ENCODE assay signal across 12 cellular contexts in the genomic region with DNA sequence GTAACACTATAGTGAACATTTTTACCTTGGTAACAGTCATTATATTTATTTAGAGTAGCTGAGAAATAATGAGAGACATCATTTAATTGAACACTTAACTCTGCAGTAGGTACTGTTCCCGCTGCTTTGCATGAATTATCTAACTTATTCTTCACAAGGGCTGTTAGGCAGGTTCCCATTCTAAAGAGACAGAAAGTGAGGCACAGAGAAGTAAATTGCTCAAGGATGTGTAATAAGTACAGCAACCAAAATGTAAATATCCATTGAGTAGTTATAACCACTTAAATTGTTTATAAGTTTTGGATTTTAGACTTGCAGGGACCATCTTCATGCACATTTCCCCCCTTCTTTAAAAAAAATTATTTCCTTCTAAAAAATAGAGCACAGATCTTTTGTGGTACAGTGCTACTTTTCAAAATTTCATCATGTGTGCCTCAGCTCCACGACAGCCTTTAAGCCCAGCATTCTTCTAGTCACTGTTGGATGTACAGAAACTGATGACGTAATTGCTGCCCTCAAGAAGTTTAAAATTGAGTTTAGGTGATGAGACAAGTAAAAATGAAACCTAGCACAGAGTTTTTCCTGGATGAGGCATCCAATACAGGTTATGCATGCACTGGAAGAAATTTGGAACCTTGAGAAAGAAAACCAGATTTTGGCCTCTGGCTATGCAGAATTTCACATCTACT. TPM values are rescaled to one million over a fixed set of nuclear protein-coding genes. Genes with fewer than 3 reads are reported as not detected.
DNase-seq lines count a peak whose midpoint lies in the region; ATAC-seq, FAIRE-seq and TF ChIP-seq lines count a peak whose summit lies in the region.
"Had no signal": no experiment of that assay in that cellular context is flagged by ENCODE, and none has a peak within 500 bp of the region (broad histone marks: within the 10 kb centered on the region; RNA-seq: fewer than 3 reads in every experiment).

No MANE protein-coding gene starts in this region.

- H3K27me3 ChIP-seq in hepatocyte = no peaks in the 10 kb centered on the region
- H3K27me3 ChIP-seq: upper lobe of right lung had no signal

- H3K27ac Mint-ChIP-seq in activated CD4-positive, alpha-beta T cell treated with anti-CD3 and anti-CD28 coated beads, Interleukin-2, amount 10 ng/mL, durations not matched to agents 7 days and 5 days = no peak overlapping the region

- no peaks in the 10 kb centered on the region for H3K27me3 Mint-ChIP-seq in activated CD4-positive, alpha-beta T cell treated with anti-CD3 and anti-CD28 coated beads, Interleukin-2, amount 10 ng/mL, durations not matched to agents 7 days and 5 days
- H3K27me3 Mint-ChIP-seq: T-helper 17 cell had no signal

- DNase-seq in CD1c-positive myeloid dendritic cell (ENCODE audit: extremely low spot score) (peak; percentile 5), HS-5 (ENCODE audit: low read depth) (peak; percentile 70), SIG-M5 (lab: John Stamatoyannopoulos, UW) (peak; percentile 58), hepatocyte (ENCODE audit: low spot score) (no peak), GM19239 (ENCODE audit: insufficient read length, low spot score) (no peak), ACHN (no peak)
- DNase-seq in activated CD4-positive, alpha-beta T cell treated with anti-CD3 and anti-CD28 coated beads, Interleukin-2, amount 10 ng/mL, durations not matched to agents 7 days and 5 days = no peak
- DNase-seq: head of caudate nucleus; stimulated activated CD4-positive, alpha-beta T cell treated with anti-CD3 and anti-CD28 coated beads, Interleukin-1b, Interleukin-23, amount 100 ng/mL, for 48 hours; T-helper 17 cell; upper lobe of right lung had no signal

- H3K4me1 Mint-ChIP-seq in activated CD4-positive, alpha-beta T cell treated with anti-CD3 and anti-CD28 coated beads, Interleukin-2, amount 10 ng/mL, durations not matched to agents 7 days and 5 days = peaks cover 35% of the 10 kb centered on the region

- in situ Hi-C loops in ACHN (cut with HindIII; ENCODE audit: low pct_ligation_motif_present, low pct_unique_long_range_greater_than_20kb, low sequenced_read_pairs) = no loop called here

- H4K20me1 ChIP-seq in hepatocyte (ENCODE audit: insufficient read depth, poor library complexity, severe bottlenecking) = peaks cover 3% of the 10 kb centered on the region

- peaks cover 36% of the 10 kb centered on the region for H3K36me3 Mint-ChIP-seq in activated CD4-positive, alpha-beta T cell treated with anti-CD3 and anti-CD28 coated beads, Interleukin-2, amount 10 ng/mL, durations not matched to agents 7 days and 5 days (ENCODE audit: low read depth)

- no peak overlapping the region for H2AFZ ChIP-seq in hepatocyte

- H3K9me3 ChIP-seq in hepatocyte (ENCODE audit: low read depth) = no peaks in the 10 kb centered on the region
- H3K9me3 ChIP-seq: upper lobe of right lung had no signal

- H3K9me2 ChIP-seq in hepatocyte (replicated peaks; ENCODE audit: insufficient read depth) = no peaks in the 10 kb centered on the region

- no peak overlapping the region for H3K4me2 ChIP-seq in hepatocyte

- POLR2A ChIA-PET in activated CD4-positive, alpha-beta T cell treated with anti-CD3 and anti-CD28 coated beads, Interleukin-2, amount 10 ng/mL, durations not matched to agents 7 days and 5 days (lab: Charles Lee) = no interaction called here

- TF ChIP-seq CTCF in hepatocyte (IDR thresholded peaks at IDR 0.05; ENCODE audit: poor library complexity) = no peak

- no peak overlapping the region for H3K27ac ChIP-seq in hepatocyte
- H3K27ac ChIP-seq: upper lobe of right lung had no signal

- peak; percentile 72 for ATAC-seq in esophagus mucosa
- ATAC-seq: T-helper 17 cell, upper lobe of right lung had no signal

- H3K79me2 ChIP-seq in hepatocyte = peaks cover 92% of the 10 kb centered on the region

- no peaks in the 10 kb centered on the region for H3K9me3 Mint-ChIP-seq in activated CD4-positive, alpha-beta T cell treated with anti-CD3 and anti-CD28 coated beads, Interleukin-2, amount 10 ng/mL, durations not matched to agents 7 days and 5 days

- peaks cover 12% of the 10 kb centered on the region for H3K4me1 ChIP-seq in hepatocyte (ENCODE audit: insufficient read depth)

- 92% methylated on average over 3 of the region's 3 CpGs for WGBS in hepatocyte (ENCODE audit: low lambda C conversion rate, missing lambda C conversion rate)

- CTCF ChIA-PET in activated CD4-positive, alpha-beta T cell treated with anti-CD3 and anti-CD28 coated beads, Interleukin-2, amount 10 ng/mL, durations not matched to agents 7 days and 5 days (lab: Charles Lee) = interaction anchor here (0.6 to 0.9 kb wide), 2 partner anchors 10 to 12 kb away, joined by 3 read pairs; no protein-coding TSS in a partner anchor

- no peak overlapping the region for H3K4me3 Mint-ChIP-seq in activated CD4-positive, alpha-beta T cell treated with anti-CD3 and anti-CD28 coated beads, Interleukin-2, amount 10 ng/mL, durations not matched to agents 7 days and 5 days
- H3K4me3 Mint-ChIP-seq: T-helper 17 cell had no signal

- H3K36me3 ChIP-seq in hepatocyte (replicated peaks; ENCODE audit: insufficient read depth, low read depth) = no peaks in the 10 kb centered on the region
- H3K36me3 ChIP-seq: upper lobe of right lung had no signal

- no peak for FAIRE-seq in GM19239 (lab: Jason Lieb, UNC)

- H3K4me3 ChIP-seq in hepatocyte = no peak overlapping the region
- H3K4me3 ChIP-seq: upper lobe of right lung had no signal

RNA-seq across cellular contexts. Expression of a gene that starts 6.0 kb away (rescaled TPM):
- not detected for total RNA-seq in esophagus mucosa
- 0.63 TPM in 1 of 2 replicates, not detected in the other for total RNA-seq in hepatocyte
- not detected in 2 replicates for polyA plus RNA-seq in hepatocyte
- total RNA-seq in activated CD4-positive, alpha-beta T cell treated with anti-CD3 and anti-CD28 coated beads, Interleukin-2, amount 10 ng/mL, durations not matched to agents 7 days and 5 days = not detected
- total RNA-seq: T-helper 17 cell, upper lobe of right lung had no signal

RNA-seq across cellular contexts. Expression of a gene that starts 6.0 kb away (rescaled TPM):
- total RNA-seq in esophagus mucosa = 7.1 TPM
- 14.4 and 18.3 TPM in 2 replicates for total RNA-seq in hepatocyte
- 13.5 and 20.5 TPM in 2 replicates for polyA plus RNA-seq in hepatocyte
- 10 to 100 TPM; 13.6 to 15.2 TPM for total RNA-seq in activated CD4-positive, alpha-beta T cell treated with anti-CD3 and anti-CD28 coated beads, Interleukin-2, amount 10 ng/mL, durations not matched to agents 7 days and 5 days

Comparison
In these comparisons a context has a peak if more than half of its experiments do, and no peak if none do; other contexts are left out.
1. DNase-seq: peak in CD1c-positive myeloid dendritic cell (single experiment), HS-5 (single experiment) and SIG-M5 (single experiment); none in hepatocyte (single experiment), activated CD4-positive, alpha-beta T cell treated with anti-CD3 and anti-CD28 coated beads, Interleukin-2, amount 10 ng/mL, durations not matched to agents 7 days and 5 days (single experiment), GM19239 (single experiment) and ACHN (single experiment).